8 cellular contexts compared by ENCODE assay signal in genomic region chr20:38842558-38842981, GRCh38. TPM values are rescaled to one million over a fixed set of nuclear protein-coding genes. Genes with fewer than 3 reads are reported as not detected.
DNase-seq lines count a peak whose midpoint lies in the region; ATAC-seq and TF ChIP-seq lines count a peak whose summit lies in the region.

No MANE protein-coding gene starts in this region.

- no peak overlapping the region for H3K14ac ChIP-seq in mesenchymal stem cell (ENCODE audit: low read length in 2 of 2)

- H3K4me3 Mint-ChIP-seq in activated naive CD4-positive, alpha-beta T cell treated with anti-CD3 and anti-CD28 coated beads for 36 hours: no peak overlapping the region

- peak overlapping the region; percentile 7; the same call in 1 of the 2 replicates for H3K4me3 ChIP-seq in GM12864 (ENCODE audit: low read depth, low read length)
- no peak overlapping the region for H3K4me3 ChIP-seq in mesenchymal stem cell (ENCODE audit: insufficient read depth in 1 of 2, low read depth in 1 of 2, low read length in 2 of 2)
- H3K4me3 ChIP-seq in WERI-Rb-1 (ENCODE audit: low read depth, low read length): no peak overlapping the region

- H3K27ac Mint-ChIP-seq in activated naive CD4-positive, alpha-beta T cell treated with anti-CD3 and anti-CD28 coated beads for 36 hours: peak overlapping the region; percentile 91

- peaks cover 29 to 56% of the 10 kb centered on the region in 2 experiments for H3K27me3 ChIP-seq in mesenchymal stem cell (ENCODE audit: control insufficient read depth in 1 of 2, insufficient read depth in 1 of 2, low read length in 2 of 2)
- H3K27me3 ChIP-seq in WERI-Rb-1 (ENCODE audit: insufficient read depth, low read depth, severe bottlenecking): no peaks in the 10 kb centered on the region

- H3K27ac ChIP-seq in mesenchymal stem cell (ENCODE audit: low read length, poor library complexity, severe bottlenecking) (no peak overlapping the region), WERI-Rb-1 (no peak overlapping the region)

- H3K9ac ChIP-seq in mesenchymal stem cell (ENCODE audit: low read length): no peak overlapping the region

- no peak overlapping the region for H2AFZ ChIP-seq in mesenchymal stem cell (ENCODE audit: low read depth, low read length)

- H3K9me3 Mint-ChIP-seq in activated naive CD4-positive, alpha-beta T cell treated with anti-CD3 and anti-CD28 coated beads for 36 hours: no peaks in the 10 kb centered on the region

- no peak overlapping the region for H2BK120ac ChIP-seq in mesenchymal stem cell (ENCODE audit: low read depth, low read length)

- H3K36me3 ChIP-seq in mesenchymal stem cell (ENCODE audit: control insufficient read depth in 1 of 2, insufficient read depth in 2 of 2, low read depth in 1 of 2, low read length in 2 of 2) (no peaks in the 10 kb centered on the region), WERI-Rb-1 (no peaks in the 10 kb centered on the region)

- peaks cover 24% of the 10 kb centered on the region for H3K36me3 Mint-ChIP-seq in activated naive CD4-positive, alpha-beta T cell treated with anti-CD3 and anti-CD28 coated beads for 36 hours (ENCODE audit: low read depth)

- no peak overlapping the region for H2BK12ac ChIP-seq in mesenchymal stem cell (ENCODE audit: low read length in 2 of 2)

- CTCF ChIA-PET in activated naive CD4-positive, alpha-beta T cell treated with anti-CD3 and anti-CD28 coated beads for 36 hours (lab: Charles Lee): interaction anchor here (0.5 to 1.5 kb wide), 9 partner anchors 9 to 425 kb away, joined by 3 to 6 read pairs (median 4); no protein-coding TSS in a partner anchor

- no peak overlapping the region for H2BK5ac ChIP-seq in mesenchymal stem cell (ENCODE audit: low read depth, low read length, poor library complexity, severe bottlenecking)

- H2AK5ac ChIP-seq in mesenchymal stem cell (ENCODE audit: low read length, severe bottlenecking): no peak overlapping the region

- no peak overlapping the region for H3K4me2 ChIP-seq in mesenchymal stem cell (ENCODE audit: low read length, poor library complexity, severe bottlenecking)

- no peaks in the 10 kb centered on the region for H3K4me1 ChIP-seq in mesenchymal stem cell (ENCODE audit: control insufficient read depth, insufficient read depth, low read depth, low read length)

- H3K9me3 ChIP-seq in mesenchymal stem cell (ENCODE audit: control insufficient read depth, low read length) (no peaks in the 10 kb centered on the region), WERI-Rb-1 (ENCODE audit: severe bottlenecking) (no peaks in the 10 kb centered on the region)

- H3K4ac ChIP-seq in mesenchymal stem cell (ENCODE audit: low read depth in 1 of 2, low read length in 2 of 2): no peak overlapping the region

- no peak overlapping the region for H4K8ac ChIP-seq in mesenchymal stem cell (ENCODE audit: low read length)

- no peak overlapping the region for H3K23ac ChIP-seq in mesenchymal stem cell (ENCODE audit: low read length in 2 of 2)

- no peaks in the 10 kb centered on the region for H3K27me3 Mint-ChIP-seq in activated naive CD4-positive, alpha-beta T cell treated with anti-CD3 and anti-CD28 coated beads for 36 hours (ENCODE audit: low read depth)

- 33% methylated on average over 1 of the region's 1 CpG for WGBS in mesenchymal stem cell

- H3K18ac ChIP-seq in mesenchymal stem cell (ENCODE audit: low read depth in 1 of 2, low read length in 2 of 2): no peak overlapping the region

- peaks cover 73% of the 10 kb centered on the region for H3K4me1 Mint-ChIP-seq in activated naive CD4-positive, alpha-beta T cell treated with anti-CD3 and anti-CD28 coated beads for 36 hours (ENCODE audit: low read depth)

- ATAC-seq in GM21786 (IDR thresholded peaks at IDR 0.05; ENCODE audit: unreplicated experiment): peak; percentile 83

- no peak overlapping the region for H2BK15ac ChIP-seq in mesenchymal stem cell (ENCODE audit: low read depth, poor library complexity, severe bottlenecking)

- no peaks in the 10 kb centered on the region for H3K79me1 ChIP-seq in mesenchymal stem cell (replicated peaks; ENCODE audit: low read length, poor library complexity, severe bottlenecking)

- H4K91ac ChIP-seq in mesenchymal stem cell (ENCODE audit: low read length): no peak overlapping the region

- no peak for TF ChIP-seq CTCF in GM12864 (IDR thresholded peaks at IDR 0.05; ENCODE audit: low read depth, low read length, missing control alignments)
- TF ChIP-seq CTCF in WERI-Rb-1 (IDR thresholded peaks at IDR 0.05; ENCODE audit: low read depth, low read length): no peak

- DNase-seq in GM12864 (ENCODE audit: low read depth) (peak; percentile 95), MV-4-11 (lab: John Stamatoyannopoulos, UW) (peak; percentile 78), NCI-H510A treated with DMSO at 0.1 percent for 48 hours (lab: John Stamatoyannopoulos, UW) (no peak), mesenchymal stem cell (no peak), WERI-Rb-1 (no peak)
- peak; percentile 84 for DNase-seq in activated naive CD4-positive, alpha-beta T cell treated with anti-CD3 and anti-CD28 coated beads for 36 hours
- peak; percentile 82 for DNase-seq in stimulated activated CD8-positive, alpha-beta memory T cell treated with anti-CD3 and anti-CD28 coated beads, Interleukin-4, amount 100 ng/mL, for 48 hours

- intact Hi-C loops in activated naive CD4-positive, alpha-beta T cell treated with anti-CD3 and anti-CD28 coated beads for 36 hours (cut with micrococcal nuclease): loop anchor here (1.0 kb wide), 4 partner anchors 9 to 37 kb away; partner anchors contain the start of gene PPP1R16B

RNA-seq across cellular contexts. Expression of gene PPP1R16B, which starts 37.1 kb away (rescaled TPM):
- 10 to 100 TPM; 38.1 to 40.0 TPM for total RNA-seq in activated naive CD4-positive, alpha-beta T cell treated with anti-CD3 and anti-CD28 coated beads for 36 hours
- not detected for polyA plus RNA-seq in mesenchymal stem cell (2013, experiment 1 of 2)
- not detected for polyA plus RNA-seq in mesenchymal stem cell (2013, experiment 2 of 2)

Comparison
In these comparisons a context has a peak if more than half of its experiments do, and no peak if none do; other contexts are left out.
1. DNase-seq: peak in GM12864 (single experiment), MV-4-11 (single experiment), activated naive CD4-positive, alpha-beta T cell treated with anti-CD3 and anti-CD28 coated beads for 36 hours (single experiment) and stimulated activated CD8-positive, alpha-beta memory T cell treated with anti-CD3 and anti-CD28 coated beads, Interleukin-4, amount 100 ng/mL, for 48 hours (single experiment); none in NCI-H510A treated with DMSO at 0.1 percent for 48 hours (single experiment), mesenchymal stem cell (single experiment) and WERI-Rb-1 (single experiment).